In genomic region chr18:79108520-79109215, GRCh38 we compare ENCODE assay signal across 2 cellular contexts.
TF ChIP-seq lines count a peak whose summit lies in the region.

No MANE protein-coding gene starts in this region.

TF ChIP-seq in IMR-90, 13 proteins besides CTCF, POLR2A, EP300 and RAD21:
- TF ChIP-seq NFE2L2 (IDR thresholded peaks at IDR 0.05; ENCODE audit: low read depth, low read length) (no peak), CEBPB (IDR thresholded peaks at IDR 0.05; ENCODE audit: low read depth, low read length) (no peak), SMC3 (IDR thresholded peaks at IDR 0.05; ENCODE audit: low read depth, low read length) (no peak), RCOR1 (IDR thresholded peaks at IDR 0.05; ENCODE audit: insufficient replicate concordance, low read length) (no peak), CHD1 (IDR thresholded peaks at IDR 0.05; ENCODE audit: low read depth, low read length) (no peak), RFX5 (IDR thresholded peaks at IDR 0.05; ENCODE audit: low read depth, low read length) (no peak), ELK1 (IDR thresholded peaks at IDR 0.05; ENCODE audit: borderline replicate concordance, low read depth, low read length) (no peak), MAZ (IDR thresholded peaks at IDR 0.05; ENCODE audit: borderline replicate concordance, low read depth, low read length) (no peak), BHLHE40 (IDR thresholded peaks at IDR 0.05; ENCODE audit: low read depth, low read length) (no peak), MXI1 (IDR thresholded peaks at IDR 0.05; ENCODE audit: borderline replicate concordance, low read depth, low read length) (no peak), MAFK (IDR thresholded peaks at IDR 0.05; ENCODE audit: low read depth, low read length) (no peak), FOS (IDR thresholded peaks at IDR 0.05; ENCODE audit: low read depth, low read length) (no peak)
- TF ChIP-seq, protein P1, sequence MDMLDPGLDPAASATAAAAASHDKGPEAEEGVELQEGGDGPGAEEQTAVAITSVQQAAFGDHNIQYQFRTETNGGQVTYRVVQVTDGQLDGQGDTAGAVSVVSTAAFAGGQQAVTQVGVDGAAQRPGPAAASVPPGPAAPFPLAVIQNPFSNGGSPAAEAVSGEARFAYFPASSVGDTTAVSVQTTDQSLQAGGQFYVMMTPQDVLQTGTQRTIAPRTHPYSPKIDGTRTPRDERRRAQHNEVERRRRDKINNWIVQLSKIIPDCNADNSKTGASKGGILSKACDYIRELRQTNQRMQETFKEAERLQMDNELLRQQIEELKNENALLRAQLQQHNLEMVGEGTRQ (IDR thresholded peaks at IDR 0.05; ENCODE audit: low read depth, low read length) = no peak

TF ChIP-seq in endothelial cell of umbilical vein, 7 proteins besides CTCF, POLR2A, EP300 and RAD21:
- TF ChIP-seq JUN (IDR thresholded peaks at IDR 0.05; ENCODE audit: borderline replicate concordance, insufficient read depth, insufficient read length, low read depth) = no peak
- TF ChIP-seq, protein P2, sequence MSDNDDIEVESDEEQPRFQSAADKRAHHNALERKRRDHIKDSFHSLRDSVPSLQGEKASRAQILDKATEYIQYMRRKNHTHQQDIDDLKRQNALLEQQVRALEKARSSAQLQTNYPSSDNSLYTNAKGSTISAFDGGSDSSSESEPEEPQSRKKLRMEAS (IDR thresholded peaks at IDR 0.05; ENCODE audit: insufficient read depth, insufficient read length) = no peak
